Comparison of ENCODE assay signal across 12 cellular contexts in the genomic region with DNA sequence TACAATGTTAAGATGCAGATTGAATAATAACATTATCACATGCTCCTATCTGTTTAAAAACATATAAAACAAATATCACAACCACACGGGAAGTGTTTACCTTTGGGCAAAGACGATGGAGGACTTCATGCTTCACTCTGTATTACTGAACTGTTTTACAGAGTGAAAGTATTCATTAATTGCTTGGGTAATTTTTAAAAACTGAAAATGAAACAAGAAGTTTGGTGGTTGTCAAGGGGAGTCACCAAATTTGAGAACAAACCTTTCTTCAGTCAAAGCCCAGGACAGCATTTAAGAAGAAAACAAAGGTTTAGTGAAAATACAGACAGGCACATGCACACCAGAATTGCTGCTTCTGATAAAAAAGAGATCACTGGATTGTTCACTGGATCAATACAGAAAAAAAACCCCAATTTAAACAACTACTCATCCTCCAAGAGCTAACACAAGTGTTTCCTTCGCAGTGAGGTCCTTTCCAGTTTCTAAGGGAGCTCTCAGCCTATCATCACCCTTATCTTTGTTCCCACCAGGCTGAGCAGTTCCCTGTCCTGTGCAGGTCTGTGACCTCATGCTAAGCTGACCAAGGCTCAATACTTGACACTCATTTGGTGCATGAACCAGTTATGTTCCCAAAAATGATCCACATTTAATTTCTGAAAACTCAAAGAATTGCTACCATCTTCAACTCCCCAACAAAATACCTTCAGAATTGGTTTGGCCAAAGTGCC. TPM values are rescaled to one million over a fixed set of nuclear protein-coding genes. Genes with fewer than 3 reads are reported as not detected.
DNase-seq lines count a peak whose midpoint lies in the region; ATAC-seq and TF ChIP-seq lines count a peak whose summit lies in the region.
"Had no signal": no experiment of that assay in that cellular context is flagged by ENCODE, and none has a peak within 500 bp of the region (broad histone marks: within the 10 kb centered on the region; RNA-seq: fewer than 3 reads in every experiment).

No MANE protein-coding gene starts in this region.

- no peaks in the 10 kb centered on the region for H3K9me3 Mint-ChIP-seq in activated CD8-positive, alpha-beta T cell treated with anti-CD3 and anti-CD28 coated beads for 36 hours

- POLR2A ChIA-PET in activated CD8-positive, alpha-beta T cell treated with anti-CD3 and anti-CD28 coated beads for 36 hours (lab: Charles Lee), result interaction anchor here (0.6 kb wide), 1 partner anchor 250 kb away, joined by 3 read pairs; no protein-coding TSS in a partner anchor

- no peak overlapping the region for H3K27ac ChIP-seq in sigmoid colon
- H3K27ac ChIP-seq: foreskin keratinocyte had no signal

- no peak for TF ChIP-seq CTCF in activated CD8-positive, alpha-beta T cell treated with anti-CD3 and anti-CD28 coated beads for 36 hours (IDR thresholded peaks at IDR 0.05)
- no peak for TF ChIP-seq CTCF in sigmoid colon (IDR thresholded peaks at IDR 0.05)

- peaks cover 0 to 18% (median 0%) of the 10 kb centered on the region in 4 donors for H3K36me3 ChIP-seq in sigmoid colon

- no peaks in the 10 kb centered on the region for H3K27me3 ChIP-seq in sigmoid colon
- H3K27me3 ChIP-seq: foreskin keratinocyte had no signal

- no peak overlapping the region for H3K4me3 Mint-ChIP-seq in activated CD8-positive, alpha-beta T cell treated with anti-CD3 and anti-CD28 coated beads for 36 hours

- H3K4me3 ChIP-seq in sigmoid colon, result no peak overlapping the region

- CTCF ChIA-PET in activated CD8-positive, alpha-beta T cell treated with anti-CD3 and anti-CD28 coated beads for 36 hours (lab: Charles Lee), result interaction anchor here (1.5 kb wide), 1 partner anchor 123 kb away, joined by 4 read pairs; a partner anchor contains a TSS

- peaks cover 30% of the 10 kb centered on the region for H3K4me1 Mint-ChIP-seq in activated CD8-positive, alpha-beta T cell treated with anti-CD3 and anti-CD28 coated beads for 36 hours (ENCODE audit: low read depth)

- intact Hi-C loops in activated CD8-positive, alpha-beta T cell treated with anti-CD3 and anti-CD28 coated beads for 36 hours (cut with micrococcal nuclease), result no loop called here
- intact Hi-C loops in sigmoid colon (cut with DNase I), result no loop called here

- H3K9me3 ChIP-seq in sigmoid colon, result no peaks in the 10 kb centered on the region

- no peak for TF ChIP-seq EP300 in sigmoid colon (IDR thresholded peaks at IDR 0.05)

- DNase-seq in activated CD8-positive, alpha-beta T cell treated with anti-CD3 and anti-CD28 coated beads for 36 hours, result no peak
- DNase-seq in hippocampal formation (lab: John Stamatoyannopoulos, UW) (no peak), DMS114 treated with DMSO at 0.1 percent for 48 hours (lab: John Stamatoyannopoulos, UW; ENCODE audit: unreplicated experiment) (no peak), sigmoid colon (no peak), NCI-H2196 (lab: John Stamatoyannopoulos, UW; ENCODE audit: unreplicated experiment) (no peak)
- DNase-seq: activated CD4-positive, CD25-positive, alpha-beta regulatory T cell treated with anti-CD3 and anti-CD28 coated beads, Interleukin-2, amount 50 U/mL, for 72 hours; DMS53; foreskin keratinocyte; stimulated activated CD4-positive, alpha-beta T cell treated with anti-CD3 and anti-CD28 coated beads, Interleukin-4, amount 100 ng/mL, for 24 hours had no signal

- H3K27me3 Mint-ChIP-seq in activated CD8-positive, alpha-beta T cell treated with anti-CD3 and anti-CD28 coated beads for 36 hours, result no peaks in the 10 kb centered on the region

- WGBS in sigmoid colon, 2 donors, result 58 to 65% methylated on average over 3 of the region's 3 CpGs

- ATAC-seq in GM18498 (IDR thresholded peaks at IDR 0.05; ENCODE audit: unreplicated experiment) (peak; percentile 89), GM19452 (IDR thresholded peaks at IDR 0.05; ENCODE audit: unreplicated experiment) (peak; percentile 90), HG03045 (IDR thresholded peaks at IDR 0.05; ENCODE audit: unreplicated experiment) (peak; percentile 82)
- ATAC-seq in activated CD8-positive, alpha-beta T cell treated with anti-CD3 and anti-CD28 coated beads for 36 hours, result peak; percentile 56
- ATAC-seq: foreskin keratinocyte had no signal

- peak overlapping the region; percentile 46 for H3K27ac Mint-ChIP-seq in activated CD8-positive, alpha-beta T cell treated with anti-CD3 and anti-CD28 coated beads for 36 hours

- no peak for TF ChIP-seq POLR2A in sigmoid colon (IDR thresholded peaks at IDR 0.05)

- H3K4me1 ChIP-seq in sigmoid colon, result no peaks in the 10 kb centered on the region

- H3K36me3 Mint-ChIP-seq in activated CD8-positive, alpha-beta T cell treated with anti-CD3 and anti-CD28 coated beads for 36 hours (ENCODE audit: low read depth), result peaks cover 18% of the 10 kb centered on the region

RNA-seq across cellular contexts. Expression of a gene that starts 8.8 kb away (rescaled TPM):
- total RNA-seq in activated CD8-positive, alpha-beta T cell treated with anti-CD3 and anti-CD28 coated beads for 36 hours, result 10 to 100 TPM; 29.5 to 29.9 TPM
- 10 to 100 TPM; 20.6 to 29.9 (median 22.9) TPM for total RNA-seq in sigmoid colon
- polyA plus RNA-seq in sigmoid colon, result 10 to 100 TPM; 30.0 to 49.5 (median 42.2) TPM
